ENCODE assay signal across 9 cellular contexts in the genomic region with DNA sequence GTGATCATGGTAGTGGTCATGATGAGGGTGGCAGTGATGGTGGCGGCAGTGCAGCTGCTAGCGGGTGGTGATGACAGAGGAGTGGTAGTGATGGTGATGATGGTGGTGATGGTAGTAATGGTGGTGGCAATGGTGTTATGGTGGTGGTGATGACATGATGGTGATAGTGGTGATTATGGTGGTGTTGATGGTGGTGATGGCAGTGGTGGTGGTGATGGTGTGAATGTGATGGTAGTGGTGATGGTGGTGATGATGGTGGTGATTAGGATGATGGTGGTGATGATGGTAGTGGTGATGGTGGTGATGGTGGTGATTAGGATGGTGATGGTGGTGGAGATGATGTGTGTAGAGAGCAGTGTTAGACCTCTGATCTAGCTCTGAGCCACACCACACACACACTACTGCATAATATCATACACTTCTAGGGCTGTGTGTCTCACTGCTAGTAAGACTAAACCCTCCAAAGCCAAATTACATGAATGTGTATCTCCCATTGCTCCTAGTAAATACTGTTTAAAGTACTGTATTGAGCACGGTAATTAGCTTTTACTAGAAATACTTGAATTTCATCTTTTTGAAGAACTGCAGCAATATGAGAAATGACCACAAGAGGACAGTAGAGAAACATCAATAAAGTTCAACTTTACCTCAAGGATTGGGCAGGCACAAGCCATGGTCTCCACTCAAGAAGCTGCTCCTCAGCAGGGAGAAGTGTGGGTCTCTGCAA. TPM values are rescaled to one million over a fixed set of nuclear protein-coding genes. Genes with fewer than 3 reads are reported as not detected.
DNase-seq lines count a peak whose midpoint lies in the region; ATAC-seq, FAIRE-seq and TF ChIP-seq lines count a peak whose summit lies in the region.
"Had no signal": no experiment of that assay in that cellular context is flagged by ENCODE, and none has a peak within 500 bp of the region (broad histone marks: within the 10 kb centered on the region; RNA-seq: fewer than 3 reads in every experiment).

No MANE protein-coding gene starts in this region.

- H3K4me3 ChIP-seq in GM12875 (ENCODE audit: low read depth, low read length): no peak overlapping the region
- no peak overlapping the region for H3K4me3 ChIP-seq in H1 (ENCODE audit: extremely low read depth in 1 of 4, insufficient read depth in 2 of 4, low read depth in 3 of 4, low read length in 4 of 4)
- no peak overlapping the region for H3K4me3 ChIP-seq in neural cell (ENCODE audit: low read length)

- H4K8ac ChIP-seq in H1 (ENCODE audit: extremely low read depth, insufficient read depth, low read length): no peak overlapping the region

- no peak overlapping the region for H3K4me3 Mint-ChIP-seq in activated CD4-positive, alpha-beta memory T cell treated with anti-CD3 and anti-CD28 coated beads, Interleukin-2, amount 10 ng/mL, durations not matched to agents 7 days and 5 days

- H3K9me3 ChIP-seq in H1 (ENCODE audit: insufficient read depth in 2 of 2, low read depth in 1 of 2, low read length in 1 of 2) (peaks cover 0 to 2% of the 10 kb centered on the region in 2 experiments; a peak in 1 of 4 replicates), neural cell (ENCODE audit: low read length) (no peaks in the 10 kb centered on the region)

- no peak overlapping the region for H3K27ac ChIP-seq in H1 (ENCODE audit: low read depth, low read length)
- H3K27ac ChIP-seq in neural cell (ENCODE audit: low read length): no peak overlapping the region
- H3K27ac ChIP-seq: epithelial cell of prostate had no signal

- POLR2A ChIA-PET in H1 (lab: Charles Lee; ENCODE audit: partially characterized antibody): interaction anchor here (0.6 kb wide), 1 partner anchor 506 kb away, joined by 3 read pairs; no protein-coding TSS in a partner anchor
- POLR2A ChIA-PET in activated CD4-positive, alpha-beta memory T cell treated with anti-CD3 and anti-CD28 coated beads, Interleukin-2, amount 10 ng/mL, durations not matched to agents 7 days and 5 days (lab: Charles Lee): no interaction called here

- H2AK5ac ChIP-seq in H1 (ENCODE audit: low read depth, low read length): no peak overlapping the region

- no peak overlapping the region for H2AFZ ChIP-seq in H1 (ENCODE audit: low read length)
- H2AFZ ChIP-seq in neural cell (ENCODE audit: low read depth, low read length): no peak overlapping the region

- no peak overlapping the region for H2BK15ac ChIP-seq in H1 (ENCODE audit: low read length)

- H2BK12ac ChIP-seq in H1 (ENCODE audit: low read depth, low read length): 0 out of 2 replicates have a peak overlapping the region, but pooled peaks have one; percentile 1

- no peak overlapping the region for H3K23ac ChIP-seq in H1 (ENCODE audit: insufficient read length)

- no peaks in the 10 kb centered on the region for H3K4me1 Mint-ChIP-seq in activated CD4-positive, alpha-beta memory T cell treated with anti-CD3 and anti-CD28 coated beads, Interleukin-2, amount 10 ng/mL, durations not matched to agents 7 days and 5 days

- H3K4me2 ChIP-seq in H1 (ENCODE audit: insufficient read depth in 1 of 2, low read depth in 2 of 2, low read length in 2 of 2): no peak overlapping the region
- no peak overlapping the region for H3K4me2 ChIP-seq in neural cell (ENCODE audit: low read length)

- WGBS in H1 (ENCODE audit: extremely low coverage in 1 of 2, insufficient coverage in 1 of 2, insufficient read length in 1 of 2, insufficient replicate concordance in 2 of 2, low coverage in 1 of 2, low lambda C conversion rate in 2 of 2, missing lambda C conversion rate in 1 of 2), 2 experiments: 86% methylated on average over 3 of the region's 3 CpGs; no CpG with 5 or more reads in 1 of the 2 experiments

- TF ChIP-seq EP300 in H1 (IDR thresholded peaks at IDR 0.05; ENCODE audit: borderline replicate concordance in 1 of 2, low read depth in 2 of 2, low read length in 2 of 2) (no peak), neural cell (conservative IDR thresholded peaks at IDR 0.05; ENCODE audit: poor library complexity, severe bottlenecking) (no peak)

- H2BK120ac ChIP-seq in H1 (replicated peaks; ENCODE audit: low read depth, low read length): no peak overlapping the region

- TF ChIP-seq CTCF in AG09319 (IDR thresholded peaks at IDR 0.05; ENCODE audit: low read depth, low read length) (peak; percentile 89), GM12875 (IDR thresholded peaks at IDR 0.05; ENCODE audit: borderline replicate concordance, insufficient read depth, low read depth, low read length) (peak; percentile 74; the same call in 1 of the 2 replicates), H1 (IDR thresholded peaks at IDR 0.05; ENCODE audit: control extremely low read depth in 1 of 3, insufficient read depth in 1 of 3, low read depth in 1 of 3, low read length in 3 of 3) (peak in 2 of 3 experiments; percentile 64 to 78; a peak in 2 of 4 replicates), neural cell (IDR thresholded peaks at IDR 0.05; ENCODE audit: poor library complexity, severe bottlenecking) (peak; percentile 87)

- peak; percentile 82 to 86 for TF ChIP-seq RAD21 in H1 (IDR thresholded peaks at IDR 0.05 in 1 of 2, conservative IDR thresholded peaks at IDR 0.05 in 1 of 2; ENCODE audit: low read depth in 2 of 2, low read length in 2 of 2)
- peak; percentile 86 for TF ChIP-seq RAD21 in neural cell (conservative IDR thresholded peaks at IDR 0.05)

- no peak overlapping the region for H3K14ac ChIP-seq in H1 (ENCODE audit: insufficient read length)

- H3K18ac ChIP-seq in H1 (ENCODE audit: extremely low read depth, low read length): no peak overlapping the region

- H4K20me1 ChIP-seq in H1 (replicated peaks in 1 of 2; ENCODE audit: control insufficient read depth in 1 of 2, insufficient read depth in 2 of 2, low read length in 2 of 2) (peaks cover 0 to 5% of the 10 kb centered on the region in 2 experiments), neural cell (ENCODE audit: insufficient read depth) (no peaks in the 10 kb centered on the region)

- peak overlapping the region; percentile 23 for H4K91ac ChIP-seq in H1 (replicated peaks; ENCODE audit: insufficient read length, low read length)

- no peak overlapping the region for H3K27ac Mint-ChIP-seq in activated CD4-positive, alpha-beta memory T cell treated with anti-CD3 and anti-CD28 coated beads, Interleukin-2, amount 10 ng/mL, durations not matched to agents 7 days and 5 days

- no peaks in the 10 kb centered on the region for H3K79me1 ChIP-seq in H1 (ENCODE audit: low read depth, low read length)

- DNase-seq in AG09319 (ENCODE audit: extremely low read depth, low read depth) (no peak), NCI-H82 treated with DMSO at 0.1 percent for 48 hours (lab: John Stamatoyannopoulos, UW; ENCODE audit: unreplicated experiment) (peak; percentile 3), H1 (ENCODE audit: low read depth in 1 of 2, low spot score in 2 of 2) (no peak), NCI-H1048 (lab: John Stamatoyannopoulos, UW) (no peak)
- no peak for DNase-seq in activated CD4-positive, alpha-beta memory T cell treated with anti-CD3 and anti-CD28 coated beads, Interleukin-2, amount 10 ng/mL, durations not matched to agents 7 days and 5 days

- H3K4ac ChIP-seq in H1 (replicated peaks; ENCODE audit: insufficient read length, low read depth, low read length): no peak overlapping the region

- no peaks in the 10 kb centered on the region for H3K27me3 Mint-ChIP-seq in activated CD4-positive, alpha-beta memory T cell treated with anti-CD3 and anti-CD28 coated beads, Interleukin-2, amount 10 ng/mL, durations not matched to agents 7 days and 5 days

- H4K5ac ChIP-seq in H1 (ENCODE audit: insufficient read length, low read depth, low read length): no peak overlapping the region

- peak; percentile 19 for FAIRE-seq in H1 (lab: Jason Lieb, UNC)

- H3K4me1 ChIP-seq in H1 (replicated peaks in 1 of 4; ENCODE audit: control insufficient read depth in 3 of 4, insufficient read depth in 4 of 4, low read length in 3 of 4): no peaks in the 10 kb centered on the region

- no peak overlapping the region for H2BK20ac ChIP-seq in H1 (ENCODE audit: low read length)

- H3K9me2 ChIP-seq in neural cell (ENCODE audit: insufficient read depth, low read length): no peaks in the 10 kb centered on the region

- H3K27me3 ChIP-seq in H1 (replicated peaks in 1 of 4; ENCODE audit: control insufficient read depth in 3 of 4, extremely low read depth in 1 of 4, insufficient read depth in 3 of 4, low read length in 3 of 4) (no peaks in the 10 kb centered on the region), neural cell (ENCODE audit: insufficient read depth, low read depth, low read length) (no peaks in the 10 kb centered on the region)

- H3K23me2 ChIP-seq in H1 (ENCODE audit: low read depth, low read length): peaks cover 3% of the 10 kb centered on the region; the same call in 1 of the 2 replicates

- TF ChIP-seq POLR2A in H1 (IDR thresholded peaks at IDR 0.05; ENCODE audit: control extremely low read depth in 1 of 2, low read depth in 2 of 2, low read length in 2 of 2): no peak

- CTCF ChIA-PET in H1 (lab: Charles Lee; ENCODE audit: partially characterized antibody): interaction anchor here (0.6 to 9.5 kb wide), 63 partner anchors 8 to 837 kb away, joined by 3 to 137 read pairs (median 4); a partner anchor contains a TSS
- CTCF ChIA-PET in activated CD4-positive, alpha-beta memory T cell treated with anti-CD3 and anti-CD28 coated beads, Interleukin-2, amount 10 ng/mL, durations not matched to agents 7 days and 5 days (lab: Charles Lee): interaction anchor here (0.7 to 2.3 kb wide), 21 partner anchors 10 to 519 kb away, joined by 3 to 21 read pairs (median 4); a partner anchor contains a TSS

- H3K9me3 Mint-ChIP-seq in activated CD4-positive, alpha-beta memory T cell treated with anti-CD3 and anti-CD28 coated beads, Interleukin-2, amount 10 ng/mL, durations not matched to agents 7 days and 5 days: no peaks in the 10 kb centered on the region

- H3K79me2 ChIP-seq in H1 (ENCODE audit: control insufficient read depth in 1 of 2, insufficient read depth in 2 of 2, low read length in 2 of 2) (no peaks in the 10 kb centered on the region), neural cell (replicated peaks; ENCODE audit: insufficient read depth, low read length) (no peaks in the 10 kb centered on the region)

- H3K36me3 ChIP-seq in H1 (ENCODE audit: control insufficient read depth in 2 of 4, insufficient read depth in 4 of 4, low read length in 3 of 4) (no peaks in the 10 kb centered on the region), neural cell (ENCODE audit: insufficient read depth, low read length) (no peaks in the 10 kb centered on the region)

- no peaks in the 10 kb centered on the region for H3F3A ChIP-seq in neural cell (ENCODE audit: insufficient read depth, low read length, poor library complexity, severe bottlenecking)

- H3K9ac ChIP-seq in H1 (replicated peaks in 1 of 4; ENCODE audit: extremely low read depth in 1 of 4, low read depth in 3 of 4, low read length in 3 of 4): no peak overlapping the region
- no peak overlapping the region for H3K9ac ChIP-seq in neural cell (ENCODE audit: low read length)

- H3K56ac ChIP-seq in H1 (replicated peaks; ENCODE audit: insufficient read length, low read depth, low read length): peak overlapping the region; percentile 60

- H2BK5ac ChIP-seq in H1 (ENCODE audit: low read depth, low read length): no peak overlapping the region

- H3K36me3 Mint-ChIP-seq in activated CD4-positive, alpha-beta memory T cell treated with anti-CD3 and anti-CD28 coated beads, Interleukin-2, amount 10 ng/mL, durations not matched to agents 7 days and 5 days (ENCODE audit: low read depth): no peaks in the 10 kb centered on the region

- no peak for ATAC-seq in HG03025 (IDR thresholded peaks at IDR 0.05; ENCODE audit: low FRiP score, unreplicated experiment)

RNA-seq across cellular contexts. Expression of a gene that starts 28.8 kb away (rescaled TPM):
- 50.2 and 51.6 TPM in 2 replicates for total RNA-seq in H1 (2021; fragmentation: NEBNext Ultra II Directional; extraction: Animal tissue kit (Norgen Biotek cat#: 25700))
- polyA plus RNA-seq in H1 (2011; rRNA removed): 109 and 110 TPM in 2 replicates
- 97.1 TPM for polyA plus RNA-seq in H1 (2011; cell fraction: cytosol; rRNA removed)
- 67.0 TPM for polyA plus RNA-seq in H1 (2011; cell fraction: nucleus; rRNA removed)
- 51.8 to 68.7 TPM (median 63.2 TPM) in 4 replicates for polyA plus RNA-seq in H1 (2012, experiment 1 of 2)
- 99.1 TPM for polyA plus RNA-seq in H1 (2012, experiment 2 of 2)
- polyA plus RNA-seq in H1 (2013, experiment 1 of 2): 46.2 TPM
- 55.9 TPM for polyA plus RNA-seq in H1 (2013, experiment 2 of 2)
- 60.0 and 63.1 TPM in 2 replicates for polyA minus RNA-seq in H1 (2011; rRNA and poly(A)+ RNA removed)
- 33.5 TPM for polyA minus RNA-seq in H1 (2011; cell fraction: cytosol; rRNA and poly(A)+ RNA removed)
- polyA minus RNA-seq in H1 (2011; cell fraction: nucleus; rRNA and poly(A)+ RNA removed): 38.9 TPM
- polyA plus RNA-seq in neural cell: 83.5 and 103 TPM in 2 replicates
- polyA minus RNA-seq in neural cell: 40.2 and 44.6 TPM in 2 replicates
- 10 to 100 TPM; 34.8 to 35.9 TPM for total RNA-seq in activated CD4-positive, alpha-beta memory T cell treated with anti-CD3 and anti-CD28 coated beads, Interleukin-2, amount 10 ng/mL, durations not matched to agents 7 days and 5 days

RNA-seq across cellular contexts. Expression of a gene that starts 57.2 kb away (rescaled TPM):
- total RNA-seq in H1 (2021; fragmentation: NEBNext Ultra II Directional; extraction: Animal tissue kit (Norgen Biotek cat#: 25700)): not detected in 2 replicates
- polyA plus RNA-seq in H1 (2011; rRNA removed) (0.02 TPM in 1 of 2 replicates, not detected in the other), neural cell (not detected in 2 replicates)
- not detected for polyA plus RNA-seq in H1 (2011; cell fraction: cytosol; rRNA removed)
- polyA plus RNA-seq in H1 (2011; cell fraction: nucleus; rRNA removed): not detected
- polyA plus RNA-seq in H1 (2012, experiment 1 of 2): not detected in 4 replicates
- not detected for polyA plus RNA-seq in H1 (2012, experiment 2 of 2)
- polyA plus RNA-seq in H1 (2013, experiment 1 of 2): not detected
- 0.02 TPM for polyA plus RNA-seq in H1 (2013, experiment 2 of 2)
- polyA minus RNA-seq in H1 (2011; rRNA and poly(A)+ RNA removed): not detected in 2 replicates
- not detected for polyA minus RNA-seq in H1 (2011; cell fraction: cytosol; rRNA and poly(A)+ RNA removed)
- polyA minus RNA-seq in H1 (2011; cell fraction: nucleus; rRNA and poly(A)+ RNA removed): not detected
- 0.12 TPM in 1 of 2 replicates, not detected in the other for polyA minus RNA-seq in neural cell
- total RNA-seq in activated CD4-positive, alpha-beta memory T cell treated with anti-CD3 and anti-CD28 coated beads, Interleukin-2, amount 10 ng/mL, durations not matched to agents 7 days and 5 days: not detected
